ENCODE assay signal across 19 cellular contexts in the genomic region with DNA sequence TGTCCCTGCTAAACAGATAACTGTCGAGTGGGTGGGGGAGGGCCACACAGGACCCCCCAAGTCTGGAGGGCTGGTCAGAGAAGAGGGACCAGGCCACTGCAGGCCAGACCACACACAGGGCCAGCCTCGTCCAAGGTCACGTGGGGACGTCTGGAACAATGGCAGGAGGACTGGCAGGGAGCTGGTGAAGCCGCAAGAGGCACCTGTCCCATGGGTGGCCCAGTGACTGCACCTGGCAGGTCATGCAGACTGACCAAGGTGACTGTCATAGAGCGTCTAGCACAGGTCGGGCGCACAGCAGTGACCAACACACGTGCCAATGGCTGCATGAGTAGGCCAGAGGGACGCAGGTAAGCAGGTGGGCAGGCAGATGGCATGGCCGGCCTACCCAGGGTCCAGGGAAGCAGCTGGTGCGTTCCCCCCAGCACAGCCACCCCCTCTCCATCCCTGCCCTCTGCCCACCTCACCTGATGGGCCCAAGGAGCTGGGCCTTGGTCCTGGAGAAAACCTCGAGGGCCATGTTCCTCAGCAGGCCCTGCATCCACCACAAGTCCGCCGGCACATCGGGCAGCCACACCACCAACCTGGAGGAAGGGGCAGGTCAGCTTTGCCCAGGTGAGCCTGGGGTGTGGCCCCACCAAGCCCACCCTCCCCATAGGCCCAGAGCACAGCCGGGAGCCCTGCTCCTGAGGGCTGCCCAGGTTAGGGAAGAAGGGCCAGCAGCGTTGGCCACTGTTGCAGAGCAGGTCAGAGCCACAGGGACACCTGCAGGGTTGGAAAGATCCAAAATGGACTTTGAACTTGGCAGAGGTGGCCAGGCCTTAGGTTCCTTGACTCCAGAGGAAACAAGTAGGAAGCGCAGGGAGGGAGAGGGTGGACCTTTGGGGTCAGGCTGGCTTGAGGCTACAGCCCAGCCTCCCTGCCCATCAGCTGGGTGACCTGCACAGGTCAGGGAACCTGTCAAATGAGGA. TPM values are rescaled to one million over a fixed set of nuclear protein-coding genes. Genes with fewer than 3 reads are reported as not detected.
A peak's percentile ranks its signal among the peaks of the same experiment; 100 is the strongest.
DNase-seq lines count a peak whose midpoint lies in the region; ATAC-seq, FAIRE-seq and TF ChIP-seq lines count a peak whose summit lies in the region.
"Had no signal": no experiment of that assay in that cellular context is flagged by ENCODE, and none has a peak within 500 bp of the region (broad histone marks: within the 10 kb centered on the region; RNA-seq: fewer than 3 reads in every experiment).

No MANE protein-coding gene starts in this region.

- H4K5ac ChIP-seq in H1 (ENCODE audit: insufficient read length, low read depth, low read length), result no peak overlapping the region

- intact Hi-C loops in activated naive CD4-positive, alpha-beta T cell treated with anti-CD3 and anti-CD28 coated beads for 36 hours (cut with micrococcal nuclease), result loop anchor here (5.0 kb wide), 1 partner anchor 494 kb away; no protein-coding TSS in a partner anchor
- intact Hi-C loops in natural killer cell (cut with micrococcal nuclease), result loop anchor here (5.0 kb wide), 1 partner anchor 66 kb away; no protein-coding TSS in a partner anchor

- no peak overlapping the region for H3K14ac ChIP-seq in H1 (ENCODE audit: insufficient read length)
- peak overlapping the region; percentile 14 for H3K14ac ChIP-seq in neuronal stem cell (ENCODE audit: low read length)

- FAIRE-seq in H1 (lab: Jason Lieb, UNC), result no peak
- peak; percentile 67 for FAIRE-seq in urothelium cell line (lab: Jason Lieb, UNC)
- FAIRE-seq: A204.1, G401.6 had no signal

- no peak overlapping the region for H3K27ac Mint-ChIP-seq in activated naive CD4-positive, alpha-beta T cell treated with anti-CD3 and anti-CD28 coated beads for 36 hours
- no peak overlapping the region for H3K27ac Mint-ChIP-seq in natural killer cell
- H3K27ac Mint-ChIP-seq: CD8-positive, alpha-beta memory T cell had no signal

- H3K27ac ChIP-seq in H1 (ENCODE audit: low read depth, low read length) (no peak overlapping the region), neuronal stem cell (replicated peaks; ENCODE audit: low read length) (no peak overlapping the region)
- H3K27ac ChIP-seq: BLaER1 treated with 17β-estradiol and CSF1 and Interleukin-3, amounts not matched to agents 10 nM and 100 nM; PC-9 had no signal

- H2BK120ac ChIP-seq in H1 (replicated peaks; ENCODE audit: low read depth, low read length), result no peak overlapping the region
- no peak overlapping the region for H2BK120ac ChIP-seq in neuronal stem cell (ENCODE audit: low read depth, low read length)

- no peaks in the 10 kb centered on the region for H3K9me3 ChIP-seq in H1 (ENCODE audit: insufficient read depth in 2 of 2, low read depth in 1 of 2, low read length in 1 of 2)
- H3K9me3 ChIP-seq in neuronal stem cell (replicated peaks in 1 of 2; ENCODE audit: control insufficient read depth in 2 of 2, insufficient read depth in 1 of 2, low read depth in 1 of 2, low read length in 2 of 2), result no peaks in the 10 kb centered on the region
- H3K9me3 ChIP-seq: BLaER1 treated with 17β-estradiol and CSF1 and Interleukin-3, amounts not matched to agents 10 nM and 100 nM had no signal

- no peaks in the 10 kb centered on the region for H3K79me2 ChIP-seq in H1 (ENCODE audit: control insufficient read depth in 1 of 2, insufficient read depth in 2 of 2, low read length in 2 of 2)

- no peak for TF ChIP-seq EP300 in H1 (IDR thresholded peaks at IDR 0.05; ENCODE audit: borderline replicate concordance in 1 of 2, low read depth in 2 of 2, low read length in 2 of 2)

- no peak for TF ChIP-seq RAD21 in H1 (IDR thresholded peaks at IDR 0.05 in 1 of 2, conservative IDR thresholded peaks at IDR 0.05 in 1 of 2; ENCODE audit: low read depth in 2 of 2, low read length in 2 of 2)

- H3K4me2 ChIP-seq in H1 (ENCODE audit: insufficient read depth in 1 of 2, low read depth in 2 of 2, low read length in 2 of 2) (no peak overlapping the region), neuronal stem cell (ENCODE audit: insufficient read depth, low read length, poor library complexity, severe bottlenecking) (no peak overlapping the region)
- H3K4me2 ChIP-seq: BLaER1 treated with 17β-estradiol and CSF1 and Interleukin-3, amounts not matched to agents 10 nM and 100 nM; PC-9 had no signal

- peak; percentile 5 for DNase-seq in activated naive CD4-positive, alpha-beta T cell treated with anti-CD3 and anti-CD28 coated beads, Interleukin-2, amount 50 U/mL, for 16 hours
- DNase-seq in activated naive CD4-positive, alpha-beta T cell treated with anti-CD3 and anti-CD28 coated beads for 36 hours, result no peak
- DNase-seq in H1 (ENCODE audit: low read depth in 1 of 2, low spot score in 2 of 2) (no peak), neuronal stem cell (ENCODE audit: low spot score) (no peak), urothelium cell line (ENCODE audit: low spot score) (no peak), ACHN (no peak), NCI-H2196 treated with DMSO at 0.1 percent for 48 hours (lab: John Stamatoyannopoulos, UW; ENCODE audit: unreplicated experiment) (no peak), natural killer cell (no peak)
- DNase-seq: CD8-positive, alpha-beta memory T cell; DND-41; NCI-H1417 treated with DMSO at 0.1 percent for 48 hours; NCI-H1930; NCI-H2171 treated with DMSO at 0.1 percent for 48 hours; NCI-H748 treated with DMSO at 0.1 percent for 48 hours; PC-9 had no signal

- no peak overlapping the region for H2AFZ ChIP-seq in H1 (ENCODE audit: low read length)
- H2AFZ ChIP-seq in neuronal stem cell (ENCODE audit: low read length), result no peak overlapping the region
- H2AFZ ChIP-seq: PC-9 had no signal

- 0 out of 8 replicates have a peak, but pooled peaks cover 0 to 2% (median 0%) of the 10 kb centered on the region in 4 experiments for H3K36me3 ChIP-seq in H1 (ENCODE audit: control insufficient read depth in 2 of 4, insufficient read depth in 4 of 4, low read length in 3 of 4)
- no peaks in the 10 kb centered on the region for H3K36me3 ChIP-seq in neuronal stem cell (replicated peaks in 1 of 2; ENCODE audit: control insufficient read depth in 2 of 2, insufficient read depth in 2 of 2, low read length in 2 of 2)
- H3K36me3 ChIP-seq: BLaER1 treated with 17β-estradiol and CSF1 and Interleukin-3, amounts not matched to agents 10 nM and 100 nM had no signal

- H2BK12ac ChIP-seq in H1 (ENCODE audit: low read depth, low read length), result no peak overlapping the region
- H2BK12ac ChIP-seq in neuronal stem cell (ENCODE audit: low read length), result peak overlapping the region; percentile 67

- H3K4me3 ChIP-seq in H1 (ENCODE audit: extremely low read depth in 1 of 4, insufficient read depth in 2 of 4, low read depth in 3 of 4, low read length in 4 of 4), result no peak overlapping the region
- no peak overlapping the region for H3K4me3 ChIP-seq in neuronal stem cell (ENCODE audit: low read length in 2 of 2)
- H3K4me3 ChIP-seq: BLaER1 treated with 17β-estradiol and CSF1 and Interleukin-3, amounts not matched to agents 10 nM and 100 nM; PC-9 had no signal

- H3K4me1 Mint-ChIP-seq in activated naive CD4-positive, alpha-beta T cell treated with anti-CD3 and anti-CD28 coated beads for 36 hours (ENCODE audit: low read depth), result no peaks in the 10 kb centered on the region
- H3K4me1 Mint-ChIP-seq in natural killer cell, result peaks cover 12 to 26% of the 10 kb centered on the region in 2 donors

- TF ChIP-seq POLR2A in H1 (IDR thresholded peaks at IDR 0.05; ENCODE audit: control extremely low read depth in 1 of 2, low read depth in 2 of 2, low read length in 2 of 2), result no peak

- no peaks in the 10 kb centered on the region for H3K27me3 ChIP-seq in H1 (replicated peaks in 1 of 4; ENCODE audit: control insufficient read depth in 3 of 4, extremely low read depth in 1 of 4, insufficient read depth in 3 of 4, low read length in 3 of 4)
- H3K27me3 ChIP-seq in neuronal stem cell (ENCODE audit: control insufficient read depth in 3 of 3, insufficient read depth in 3 of 3, low read depth in 1 of 3, low read length in 3 of 3), result peaks cover 0 to 24% (median 0%) of the 10 kb centered on the region in 3 experiments
- H3K27me3 ChIP-seq: BLaER1 treated with 17β-estradiol and CSF1 and Interleukin-3, amounts not matched to agents 10 nM and 100 nM had no signal

- H3K56ac ChIP-seq in H1 (replicated peaks; ENCODE audit: insufficient read length, low read depth, low read length), result no peak overlapping the region

- H3K4ac ChIP-seq in H1 (replicated peaks; ENCODE audit: insufficient read length, low read depth, low read length) (no peak overlapping the region), neuronal stem cell (ENCODE audit: low read length) (no peak overlapping the region)

- peaks cover 0 to 4% of the 10 kb centered on the region in 2 experiments for H4K20me1 ChIP-seq in H1 (replicated peaks in 1 of 2; ENCODE audit: control insufficient read depth in 1 of 2, insufficient read depth in 2 of 2, low read length in 2 of 2)

- in situ Hi-C loops in ACHN (cut with HindIII; ENCODE audit: low pct_ligation_motif_present, low pct_unique_long_range_greater_than_20kb, low sequenced_read_pairs), result no loop called here

- H3K9me3 Mint-ChIP-seq in activated naive CD4-positive, alpha-beta T cell treated with anti-CD3 and anti-CD28 coated beads for 36 hours, result no peaks in the 10 kb centered on the region
- peaks cover 0 to 2% of the 10 kb centered on the region in 2 donors for H3K9me3 Mint-ChIP-seq in natural killer cell
- H3K9me3 Mint-ChIP-seq: CD8-positive, alpha-beta memory T cell had no signal

- H2BK5ac ChIP-seq in H1 (ENCODE audit: low read depth, low read length), result peak overlapping the region; percentile 60; the same call in 1 of the 2 replicates
- H2BK5ac ChIP-seq in neuronal stem cell (ENCODE audit: low read length), result peak overlapping the region; percentile 48

- H4K91ac ChIP-seq in H1 (replicated peaks; ENCODE audit: insufficient read length, low read length), result no peak overlapping the region
- H4K91ac ChIP-seq in neuronal stem cell (ENCODE audit: low read depth, low read length, poor library complexity), result no peak overlapping the region

- H3K4me3 Mint-ChIP-seq in activated naive CD4-positive, alpha-beta T cell treated with anti-CD3 and anti-CD28 coated beads for 36 hours, result no peak overlapping the region
- H3K4me3 Mint-ChIP-seq in natural killer cell, result no peak overlapping the region
- H3K4me3 Mint-ChIP-seq: CD8-positive, alpha-beta memory T cell had no signal

- no peak overlapping the region for H2AK5ac ChIP-seq in H1 (ENCODE audit: low read depth, low read length)
- peak overlapping the region; percentile 49 for H2AK5ac ChIP-seq in neuronal stem cell (ENCODE audit: low read depth, low read length)

- H2BK15ac ChIP-seq in H1 (ENCODE audit: low read length) (no peak overlapping the region), neuronal stem cell (ENCODE audit: low read length) (no peak overlapping the region)

- peaks cover 18% of the 10 kb centered on the region for H3K27me3 Mint-ChIP-seq in activated naive CD4-positive, alpha-beta T cell treated with anti-CD3 and anti-CD28 coated beads for 36 hours (ENCODE audit: low read depth)
- H3K27me3 Mint-ChIP-seq in natural killer cell (ENCODE audit: low read depth in 2 of 2), result peaks cover 0 to 15% of the 10 kb centered on the region in 2 donors

- no peak for ATAC-seq in natural killer cell

- H3K9ac ChIP-seq in H1 (replicated peaks in 1 of 4; ENCODE audit: extremely low read depth in 1 of 4, low read depth in 3 of 4, low read length in 3 of 4), result no peak overlapping the region
- no peak overlapping the region for H3K9ac ChIP-seq in neuronal stem cell (ENCODE audit: low read depth, low read length, poor library complexity)
- H3K9ac ChIP-seq: BLaER1 treated with 17β-estradiol and CSF1 and Interleukin-3, amounts not matched to agents 10 nM and 100 nM had no signal

- TF ChIP-seq CTCF in H1 (IDR thresholded peaks at IDR 0.05; ENCODE audit: control extremely low read depth in 1 of 3, insufficient read depth in 1 of 3, low read depth in 1 of 3, low read length in 3 of 3) (no peak), natural killer cell (IDR thresholded peaks at IDR 0.05) (no peak)

- peak overlapping the region; percentile 57; the same call in 1 of the 2 replicates for H4K8ac ChIP-seq in H1 (ENCODE audit: extremely low read depth, insufficient read depth, low read length)
- no peak overlapping the region for H4K8ac ChIP-seq in neuronal stem cell (ENCODE audit: low read depth, low read length)

- H2BK20ac ChIP-seq in H1 (ENCODE audit: low read length), result no peak overlapping the region

- CTCF ChIA-PET in activated naive CD4-positive, alpha-beta T cell treated with anti-CD3 and anti-CD28 coated beads for 36 hours (lab: Charles Lee), result interaction anchor here (0.6 to 2.6 kb wide), 3 partner anchors 54 to 91 kb away, joined by 3 to 26 read pairs (median 3); no protein-coding TSS in a partner anchor
- CTCF ChIA-PET in H1 (lab: Charles Lee; ENCODE audit: partially characterized antibody), result interaction anchor here (0.8 to 7.5 kb wide), 7 partner anchors 13 to 139 kb away, joined by 3 to 226 read pairs (median 7); a partner anchor contains a TSS

- WGBS in H1 (ENCODE audit: extremely low coverage in 1 of 2, insufficient coverage in 1 of 2, insufficient read length in 1 of 2, insufficient replicate concordance in 2 of 2, low coverage in 1 of 2, low lambda C conversion rate in 2 of 2, missing lambda C conversion rate in 1 of 2), 2 experiments, result 90% methylated on average over 19 of the region's 19 CpGs; no CpG with 5 or more reads in 1 of the 2 experiments
- no CpG with 5 or more reads among the region's 19 CpGs for WGBS in neuronal stem cell (ENCODE audit: extremely low coverage in 2 of 2, insufficient read length in 2 of 2, insufficient replicate concordance in 1 of 2), 2 donors

- no peaks in the 10 kb centered on the region for H3K36me3 Mint-ChIP-seq in activated naive CD4-positive, alpha-beta T cell treated with anti-CD3 and anti-CD28 coated beads for 36 hours (ENCODE audit: low read depth)
- no peaks in the 10 kb centered on the region for H3K36me3 Mint-ChIP-seq in natural killer cell

- H3K4me1 ChIP-seq in H1 (replicated peaks in 1 of 4; ENCODE audit: control insufficient read depth in 3 of 4, insufficient read depth in 4 of 4, low read length in 3 of 4), result peaks cover 0 to 3% (median 2%) of the 10 kb centered on the region in 4 experiments; a peak in 1 of 7 replicates
- peaks cover 0 to 6% of the 10 kb centered on the region in 2 donors for H3K4me1 ChIP-seq in neuronal stem cell (ENCODE audit: control insufficient read depth in 2 of 2, insufficient read depth in 1 of 2, low read depth in 1 of 2, low read length in 2 of 2)

- H3K79me1 ChIP-seq in H1 (ENCODE audit: low read depth, low read length), result no peaks in the 10 kb centered on the region
- peaks cover 5% of the 10 kb centered on the region for H3K79me1 ChIP-seq in neuronal stem cell (ENCODE audit: low read depth, low read length)

- H3K23me2 ChIP-seq in H1 (ENCODE audit: low read depth, low read length), result no peaks in the 10 kb centered on the region

- H3K18ac ChIP-seq in H1 (ENCODE audit: extremely low read depth, low read length) (no peak overlapping the region), neuronal stem cell (ENCODE audit: low read length) (no peak overlapping the region)

- POLR2A ChIA-PET in H1 (lab: Charles Lee; ENCODE audit: partially characterized antibody), result interaction anchor here (0.6 to 2.5 kb wide), 3 partner anchors 9 to 687 kb away, joined by 3 to 10 read pairs (median 3); no protein-coding TSS in a partner anchor

- H3K23ac ChIP-seq in H1 (ENCODE audit: insufficient read length) (no peak overlapping the region), neuronal stem cell (ENCODE audit: low read depth, low read length, poor library complexity) (peak overlapping the region; percentile 89)

RNA-seq across cellular contexts. Expression of a gene that starts 10.4 kb away (rescaled TPM):
- not detected for total RNA-seq in activated naive CD4-positive, alpha-beta T cell treated with anti-CD3 and anti-CD28 coated beads for 36 hours
- total RNA-seq in H1 (2021; fragmentation: NEBNext Ultra II Directional; extraction: Animal tissue kit (Norgen Biotek cat#: 25700)), result 6.8 and 8.2 TPM in 2 replicates
- 3.9 and 5.2 TPM in 2 replicates for polyA plus RNA-seq in H1 (2011; rRNA removed)
- polyA plus RNA-seq in H1 (2011; cell fraction: cytosol; rRNA removed), result 3.8 TPM
- 7.4 TPM for polyA plus RNA-seq in H1 (2011; cell fraction: nucleus; rRNA removed)
- polyA plus RNA-seq in H1 (2012, experiment 1 of 2), result 3.2 to 4.1 TPM (median 3.7 TPM) in 4 replicates
- 3.2 TPM for polyA plus RNA-seq in H1 (2012, experiment 2 of 2)
- 3.3 TPM for polyA plus RNA-seq in H1 (2013, experiment 1 of 2)
- polyA plus RNA-seq in H1 (2013, experiment 2 of 2), result 3.4 TPM
- polyA minus RNA-seq in H1 (2011; rRNA and poly(A)+ RNA removed), result 1.8 and 1.9 TPM in 2 replicates
- polyA minus RNA-seq in H1 (2011; cell fraction: cytosol; rRNA and poly(A)+ RNA removed), result 3.4 TPM
- 3.8 TPM for polyA minus RNA-seq in H1 (2011; cell fraction: nucleus; rRNA and poly(A)+ RNA removed)
- not detected for polyA plus RNA-seq in neuronal stem cell (2013, experiment 1 of 2)
- not detected for polyA plus RNA-seq in neuronal stem cell (2013, experiment 2 of 2)
- total RNA-seq in natural killer cell, result not detected
- total RNA-seq: CD8-positive, alpha-beta memory T cell; NCI-H460; PC-9 had no signal
- polyA plus RNA-seq: CD8-positive, alpha-beta memory T cell had no signal

RNA-seq across cellular contexts. Expression of a gene that starts 19.1 kb away (rescaled TPM):
- total RNA-seq in activated naive CD4-positive, alpha-beta T cell treated with anti-CD3 and anti-CD28 coated beads for 36 hours, result not detected
- total RNA-seq in H1 (2021; fragmentation: NEBNext Ultra II Directional; extraction: Animal tissue kit (Norgen Biotek cat#: 25700)), result 7.0 and 9.1 TPM in 2 replicates
- 11.8 and 19.5 TPM in 2 replicates for polyA plus RNA-seq in H1 (2011; rRNA removed)
- 14.9 TPM for polyA plus RNA-seq in H1 (2011; cell fraction: cytosol; rRNA removed)
- 58.0 TPM for polyA plus RNA-seq in H1 (2011; cell fraction: nucleus; rRNA removed)
- 11.1 to 14.8 TPM (median 12.3 TPM) in 4 replicates for polyA plus RNA-seq in H1 (2012, experiment 1 of 2)
- 2.7 TPM for polyA plus RNA-seq in H1 (2012, experiment 2 of 2)
- polyA plus RNA-seq in H1 (2013, experiment 1 of 2), result 6.9 TPM
- polyA plus RNA-seq in H1 (2013, experiment 2 of 2), result 6.1 TPM
- polyA minus RNA-seq in H1 (2011; rRNA and poly(A)+ RNA removed), result 5.4 and 5.5 TPM in 2 replicates
- polyA minus RNA-seq in H1 (2011; cell fraction: cytosol; rRNA and poly(A)+ RNA removed), result 8.1 TPM
- 16.3 TPM for polyA minus RNA-seq in H1 (2011; cell fraction: nucleus; rRNA and poly(A)+ RNA removed)
- polyA plus RNA-seq in neuronal stem cell (2013, experiment 1 of 2), result 7.1 TPM
- polyA plus RNA-seq in neuronal stem cell (2013, experiment 2 of 2), result 7.0 TPM
- not detected for total RNA-seq in natural killer cell
- total RNA-seq: CD8-positive, alpha-beta memory T cell; NCI-H460 had no signal
- polyA plus RNA-seq: CD8-positive, alpha-beta memory T cell had no signal

RNA-seq across cellular contexts. Expression of a gene that starts 42.2 kb away (rescaled TPM):
- under 1 TPM; 0.29 to 0.77 TPM for total RNA-seq in activated naive CD4-positive, alpha-beta T cell treated with anti-CD3 and anti-CD28 coated beads for 36 hours
- total RNA-seq in H1 (2021; fragmentation: NEBNext Ultra II Directional; extraction: Animal tissue kit (Norgen Biotek cat#: 25700)), result 23.4 and 24.6 TPM in 2 replicates
- polyA plus RNA-seq in H1 (2011; rRNA removed), result 17.5 and 21.0 TPM in 2 replicates
- 16.0 TPM for polyA plus RNA-seq in H1 (2011; cell fraction: cytosol; rRNA removed)
- 37.2 TPM for polyA plus RNA-seq in H1 (2011; cell fraction: nucleus; rRNA removed)
- polyA plus RNA-seq in H1 (2012, experiment 1 of 2), result 14.2 to 20.5 TPM (median 18.2 TPM) in 4 replicates
- 12.6 TPM for polyA plus RNA-seq in H1 (2012, experiment 2 of 2)
- polyA plus RNA-seq in H1 (2013, experiment 1 of 2), result 20.6 TPM
- 19.5 TPM for polyA plus RNA-seq in H1 (2013, experiment 2 of 2)
- polyA minus RNA-seq in H1 (2011; rRNA and poly(A)+ RNA removed), result 36.0 and 39.2 TPM in 2 replicates
- 11.8 TPM for polyA minus RNA-seq in H1 (2011; cell fraction: cytosol; rRNA and poly(A)+ RNA removed)
- 34.6 TPM for polyA minus RNA-seq in H1 (2011; cell fraction: nucleus; rRNA and poly(A)+ RNA removed)
- 11.0 TPM for polyA plus RNA-seq in neuronal stem cell (2013, experiment 1 of 2)
- polyA plus RNA-seq in neuronal stem cell (2013, experiment 2 of 2), result 11.6 TPM
- total RNA-seq in natural killer cell, result under 1 TPM in 2 of 3 donors, not detected in 1; 0.53 to 0.54 TPM
- polyA plus RNA-seq: CD8-positive, alpha-beta memory T cell had no signal

Comparison
In these comparisons a context has a peak if more than half of its experiments do, and no peak if none do; other contexts are left out.
1. RNA of a gene that starts 42.2 kb away (total RNA-seq): 23.4 to 24.6 TPM in H1; 0.29 to 0.77 TPM in activated naive CD4-positive, alpha-beta T cell treated with anti-CD3 and anti-CD28 coated beads for 36 hours and 0.53 to 0.54 TPM in natural killer cell; every median in the first group is over 10 times any median in the second.